In genomic region chr9:132446887-132447286, GRCh38 we compare ENCODE assay signal across 2 cellular contexts.
TF ChIP-seq lines count a peak whose summit lies in the region.

No MANE protein-coding gene starts in this region.

TF ChIP-seq in HepG2, 621 proteins besides CTCF, POLR2A, EP300 and RAD21:
- TF ChIP-seq ZNF629 (CRISPR knock-in tag; conservative IDR thresholded peaks at IDR 0.05), result peak; percentile 69; the same call in 1 of the 2 replicates
- TF ChIP-seq ISL2 (CRISPR knock-in tag; IDR thresholded peaks at IDR 0.05), result no peak
- TF ChIP-seq MAFF (IDR thresholded peaks at IDR 0.05; ENCODE audit: low read depth, low read length), result no peak
- TF ChIP-seq HCFC1 (IDR thresholded peaks at IDR 0.05; ENCODE audit: low read depth, low read length), result no peak

TF ChIP-seq in K562, 482 proteins besides CTCF, POLR2A, EP300 and RAD21:
- TF ChIP-seq ARID1B (IDR thresholded peaks at IDR 0.05) (no peak), POLR3A (IDR thresholded peaks at IDR 0.05; ENCODE audit: borderline replicate concordance, extremely low read depth, insufficient read depth, insufficient read length) (no peak), PPARD (CRISPR knock-in tag; IDR thresholded peaks at IDR 0.05) (no peak), NFATC3 (IDR thresholded peaks at IDR 0.05) (no peak), RBM22 (IDR thresholded peaks at IDR 0.05; ENCODE audit: low read depth, low read length, poor library complexity, severe bottlenecking) (no peak), NCOA4 (IDR thresholded peaks at IDR 0.05; ENCODE audit: partially characterized antibody) (no peak), MAX (CRISPR knock-in tag; IDR thresholded peaks at IDR 0.05) (no peak), MEF2D (tag; conservative IDR thresholded peaks at IDR 0.05; ENCODE audit: low read depth) (no peak), RBM25 (IDR thresholded peaks at IDR 0.05; ENCODE audit: low read depth, low read length, severe bottlenecking) (peak; percentile 54), POLR3G (IDR thresholded peaks at IDR 0.05; ENCODE audit: extremely low read depth, insufficient read length, insufficient replicate concordance) (no peak), CREB5 (CRISPR knock-in tag; IDR thresholded peaks at IDR 0.05) (no peak), MNT (conservative IDR thresholded peaks at IDR 0.05) (no peak), BCOR (IDR thresholded peaks at IDR 0.05) (peak; percentile 15; the same call in 1 of the 2 replicates)
